ENCODE assay signal across 1 cellular context in the genomic region with DNA sequence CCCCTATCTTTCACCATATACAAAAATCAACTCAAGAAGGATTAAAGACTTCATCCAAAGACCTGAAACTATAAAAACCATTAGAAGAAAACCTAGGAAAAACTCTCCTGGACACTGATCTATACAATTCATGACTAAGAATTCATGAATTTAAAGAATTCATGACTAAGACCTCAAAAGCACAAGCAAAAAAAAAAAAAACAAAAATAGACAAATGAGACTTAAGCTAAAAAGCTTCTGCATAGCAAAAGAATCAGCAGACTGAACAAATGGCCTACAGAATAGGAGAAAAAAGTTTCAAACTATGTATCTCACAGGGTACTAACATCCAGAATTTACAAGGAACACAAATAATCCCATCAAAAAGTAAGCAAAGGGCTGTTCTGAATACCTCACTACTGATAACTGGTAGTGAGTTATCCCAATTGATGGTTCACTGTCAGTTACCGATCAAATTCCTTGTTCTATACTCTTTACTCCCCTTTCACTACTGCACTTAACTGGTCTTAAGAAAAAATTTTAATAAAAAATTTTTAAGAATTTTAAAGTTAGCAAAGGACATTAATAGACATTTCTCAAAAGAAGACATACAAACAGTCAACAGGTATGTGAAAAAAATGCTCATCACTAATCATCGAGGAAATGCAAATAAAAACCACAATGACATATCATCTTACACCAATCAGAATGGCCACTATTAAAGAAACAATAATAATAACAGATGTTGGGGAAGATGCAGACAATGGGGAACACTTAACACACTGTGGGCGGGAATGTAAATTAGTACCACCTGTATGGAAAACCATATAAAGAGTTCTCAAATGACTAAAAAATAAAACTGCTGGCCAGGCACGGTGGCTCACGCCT.
TF ChIP-seq lines count a peak whose summit lies in the region.

No MANE protein-coding gene starts in this region.

TF ChIP-seq in GM12878, 131 proteins besides CTCF, POLR2A, EP300 and RAD21:
- TF ChIP-seq, protein P1, sequence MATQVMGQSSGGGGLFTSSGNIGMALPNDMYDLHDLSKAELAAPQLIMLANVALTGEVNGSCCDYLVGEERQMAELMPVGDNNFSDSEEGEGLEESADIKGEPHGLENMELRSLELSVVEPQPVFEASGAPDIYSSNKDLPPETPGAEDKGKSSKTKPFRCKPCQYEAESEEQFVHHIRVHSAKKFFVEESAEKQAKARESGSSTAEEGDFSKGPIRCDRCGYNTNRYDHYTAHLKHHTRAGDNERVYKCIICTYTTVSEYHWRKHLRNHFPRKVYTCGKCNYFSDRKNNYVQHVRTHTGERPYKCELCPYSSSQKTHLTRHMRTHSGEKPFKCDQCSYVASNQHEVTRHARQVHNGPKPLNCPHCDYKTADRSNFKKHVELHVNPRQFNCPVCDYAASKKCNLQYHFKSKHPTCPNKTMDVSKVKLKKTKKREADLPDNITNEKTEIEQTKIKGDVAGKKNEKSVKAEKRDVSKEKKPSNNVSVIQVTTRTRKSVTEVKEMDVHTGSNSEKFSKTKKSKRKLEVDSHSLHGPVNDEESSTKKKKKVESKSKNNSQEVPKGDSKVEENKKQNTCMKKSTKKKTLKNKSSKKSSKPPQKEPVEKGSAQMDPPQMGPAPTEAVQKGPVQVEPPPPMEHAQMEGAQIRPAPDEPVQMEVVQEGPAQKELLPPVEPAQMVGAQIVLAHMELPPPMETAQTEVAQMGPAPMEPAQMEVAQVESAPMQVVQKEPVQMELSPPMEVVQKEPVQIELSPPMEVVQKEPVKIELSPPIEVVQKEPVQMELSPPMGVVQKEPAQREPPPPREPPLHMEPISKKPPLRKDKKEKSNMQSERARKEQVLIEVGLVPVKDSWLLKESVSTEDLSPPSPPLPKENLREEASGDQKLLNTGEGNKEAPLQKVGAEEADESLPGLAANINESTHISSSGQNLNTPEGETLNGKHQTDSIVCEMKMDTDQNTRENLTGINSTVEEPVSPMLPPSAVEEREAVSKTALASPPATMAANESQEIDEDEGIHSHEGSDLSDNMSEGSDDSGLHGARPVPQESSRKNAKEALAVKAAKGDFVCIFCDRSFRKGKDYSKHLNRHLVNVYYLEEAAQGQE (IDR thresholded peaks at IDR 0.05; ENCODE audit: low read depth, low read length) = no peak
- TF ChIP-seq NBN (IDR thresholded peaks at IDR 0.05) = no peak
- TF ChIP-seq RBBP5 (conservative IDR thresholded peaks at IDR 0.05) = no peak
- no peak for TF ChIP-seq STAT3 (IDR thresholded peaks at IDR 0.05; ENCODE audit: low read depth, low read length)
- TF ChIP-seq CHD1 (IDR thresholded peaks at IDR 0.05; ENCODE audit: low read depth, low read length) = no peak
- no peak for TF ChIP-seq JUNB (IDR thresholded peaks at IDR 0.05)
- TF ChIP-seq SREBF1 (IDR thresholded peaks at IDR 0.05; ENCODE audit: low read length) = 0 out of 2 replicates have a peak, but pooled peaks have one; percentile 38
- no peak for TF ChIP-seq GATAD2B (conservative IDR thresholded peaks at IDR 0.05; ENCODE audit: low read depth)
